ENCODE assay signal across 14 cellular contexts in genomic region chr19:54156953-54157352, GRCh38. TPM values are rescaled to one million over a fixed set of nuclear protein-coding genes. Genes with fewer than 3 reads are reported as not detected.
DNase-seq lines count a peak whose midpoint lies in the region; ATAC-seq and TF ChIP-seq lines count a peak whose summit lies in the region.
"Had no signal": no experiment of that assay in that cellular context is flagged by ENCODE, and none has a peak within 500 bp of the region (broad histone marks: within the 10 kb centered on the region; RNA-seq: fewer than 3 reads in every experiment).

No MANE protein-coding gene starts in this region.

- no peak overlapping the region for H3K9ac ChIP-seq in IMR-90 (ENCODE audit: low read depth, low read length)

- H2BK15ac ChIP-seq in IMR-90 (ENCODE audit: low read depth, low read length), result no peak overlapping the region

- TF ChIP-seq POLR2A in IMR-90 (IDR thresholded peaks at IDR 0.05; ENCODE audit: low read depth, low read length), result 0 out of 2 replicates have a peak, but pooled peaks have one; percentile 20
- TF ChIP-seq POLR2A in adrenal gland (IDR thresholded peaks at IDR 0.05), result no peak
- TF ChIP-seq POLR2A in tibial nerve (IDR thresholded peaks at IDR 0.05), result no peak
- TF ChIP-seq POLR2A in ovary (IDR thresholded peaks at IDR 0.05), result no peak

- no TSS peak for BruUV-seq in IMR-90 (replicated peaks; lab: Mats Ljungman, UMichigan)

- no peak for TF ChIP-seq RAD21 in IMR-90 (IDR thresholded peaks at IDR 0.05; ENCODE audit: low read length)

- peaks cover 11% of the 10 kb centered on the region for H3K4me1 ChIP-seq in IMR-90 (ENCODE audit: control insufficient read depth, insufficient read depth, low read length)
- H3K4me1 ChIP-seq in adrenal gland (replicated peaks in 1 of 2), result peaks cover 17 to 31% of the 10 kb centered on the region in 2 donors
- peaks cover 0 to 45% (median 23%) of the 10 kb centered on the region in 4 donors for H3K4me1 ChIP-seq in tibial nerve
- peaks cover 4% of the 10 kb centered on the region for H3K4me1 ChIP-seq in ovary (ENCODE audit: insufficient read depth)

- no peak overlapping the region for H3K4me2 ChIP-seq in IMR-90 (ENCODE audit: low read depth, low read length)

- peaks cover 10 to 38% of the 10 kb centered on the region in 2 experiments; a peak in 3 of 4 replicates for H3K79me1 ChIP-seq in IMR-90 (ENCODE audit: low read depth in 1 of 2, low read length in 2 of 2)

- H3K9me3 Mint-ChIP-seq in activated CD4-positive, alpha-beta T cell treated with anti-CD3 and anti-CD28 coated beads, Interleukin-2, amount 10 ng/mL, durations not matched to agents 7 days and 5 days, result no peaks in the 10 kb centered on the region
- no peaks in the 10 kb centered on the region for H3K9me3 Mint-ChIP-seq in activated CD4-positive, alpha-beta T cell treated with anti-CD3 and anti-CD28 coated beads, Interleukin-2, amount 10 ng/mL, durations not matched to agents 24 days and 14 days
- H3K9me3 Mint-ChIP-seq in brain (peaks cover 0 to 4% (median 2%) of the 10 kb centered on the region in 5 experiments), neural crest cell (no peaks in the 10 kb centered on the region)

- H4K91ac ChIP-seq in IMR-90 (ENCODE audit: insufficient read depth, low read depth, low read length), result no peak overlapping the region

- no peak overlapping the region for H3K14ac ChIP-seq in IMR-90 (replicated peaks; ENCODE audit: low read depth, low read length)

- H4K5ac ChIP-seq in IMR-90 (ENCODE audit: low read depth, low read length), result no peak overlapping the region

- no peak overlapping the region for H2AK9ac ChIP-seq in IMR-90 (replicated peaks; ENCODE audit: low read depth, low read length, poor library complexity)

- no peak overlapping the region for H3K4ac ChIP-seq in IMR-90 (ENCODE audit: low read depth, low read length)

- peaks cover 50% of the 10 kb centered on the region for H3K4me1 Mint-ChIP-seq in activated CD4-positive, alpha-beta T cell treated with anti-CD3 and anti-CD28 coated beads, Interleukin-2, amount 10 ng/mL, durations not matched to agents 7 days and 5 days
- peaks cover 43% of the 10 kb centered on the region for H3K4me1 Mint-ChIP-seq in activated CD4-positive, alpha-beta T cell treated with anti-CD3 and anti-CD28 coated beads, Interleukin-2, amount 10 ng/mL, durations not matched to agents 24 days and 14 days
- H3K4me1 Mint-ChIP-seq in brain (peaks cover 40% of the 10 kb centered on the region), neural crest cell (peaks cover 34% of the 10 kb centered on the region)

- no peak overlapping the region for H2AK5ac ChIP-seq in IMR-90 (ENCODE audit: low read depth, low read length)

- H3K36me3 ChIP-seq in IMR-90 (ENCODE audit: control insufficient read depth, insufficient read depth, low read length) (peaks cover 47% of the 10 kb centered on the region), adrenal gland (replicated peaks in 1 of 2) (peaks cover 0 to 62% of the 10 kb centered on the region in 2 donors), tibial nerve (peaks cover 0 to 65% (median 56%) of the 10 kb centered on the region in 3 donors), ovary (no peaks in the 10 kb centered on the region)

- H3K18ac ChIP-seq in IMR-90 (ENCODE audit: low read depth, low read length), result no peak overlapping the region

- H4K20me1 ChIP-seq in IMR-90 (ENCODE audit: insufficient read depth, low read length), result peaks cover 7% of the 10 kb centered on the region; the same call in 1 of the 2 replicates

- TF ChIP-seq EP300 in tibial nerve (IDR thresholded peaks at IDR 0.05) (no peak), ovary (IDR thresholded peaks at IDR 0.05) (no peak)

- H3K27me3 ChIP-seq in IMR-90 (ENCODE audit: control insufficient read depth, insufficient read depth, low read length) (no peaks in the 10 kb centered on the region), adrenal gland (no peaks in the 10 kb centered on the region), tibial nerve (no peaks in the 10 kb centered on the region), ovary (no peaks in the 10 kb centered on the region)

- no peak overlapping the region for H3K56ac ChIP-seq in IMR-90 (ENCODE audit: extremely low read depth, insufficient read depth, low read length)

- intact Hi-C loops in activated CD4-positive, alpha-beta T cell treated with anti-CD3 and anti-CD28 coated beads, Interleukin-2, amount 10 ng/mL, durations not matched to agents 24 days and 14 days (cut with micrococcal nuclease), result no loop called here
- intact Hi-C loops in IMR-90 (cut with micrococcal nuclease), result loop anchor here (5.0 kb wide), 1 partner anchor 1125 kb away; the partner anchor contains the start of genes BRSK1 and HSPBP1
- intact Hi-C loops in adrenal gland (cut with DNase I), result no loop called here
- intact Hi-C loops in ovary (cut with DNase I), result no loop called here

- H3K36me3 Mint-ChIP-seq in activated CD4-positive, alpha-beta T cell treated with anti-CD3 and anti-CD28 coated beads, Interleukin-2, amount 10 ng/mL, durations not matched to agents 7 days and 5 days (ENCODE audit: low read depth), result peaks cover 51% of the 10 kb centered on the region
- H3K36me3 Mint-ChIP-seq in activated CD4-positive, alpha-beta T cell treated with anti-CD3 and anti-CD28 coated beads, Interleukin-2, amount 10 ng/mL, durations not matched to agents 24 days and 14 days (ENCODE audit: low read depth), result peaks cover 46% of the 10 kb centered on the region
- H3K36me3 Mint-ChIP-seq in brain, result peaks cover 36% of the 10 kb centered on the region
- H3K36me3 Mint-ChIP-seq in neural crest cell (ENCODE audit: low read depth), result peaks cover 12% of the 10 kb centered on the region

- CTCF ChIA-PET in activated CD4-positive, alpha-beta T cell treated with anti-CD3 and anti-CD28 coated beads, Interleukin-2, amount 10 ng/mL, durations not matched to agents 7 days and 5 days (lab: Charles Lee), result interaction anchor here (3.0 kb wide), 1 partner anchor 13 kb away, joined by 12 read pairs; no protein-coding TSS in a partner anchor
- CTCF ChIA-PET in IMR-90 (lab: Yijun Ruan, JAX), result no interaction called here

- no peaks in the 10 kb centered on the region for H3K27me3 Mint-ChIP-seq in activated CD4-positive, alpha-beta T cell treated with anti-CD3 and anti-CD28 coated beads, Interleukin-2, amount 10 ng/mL, durations not matched to agents 7 days and 5 days
- no peaks in the 10 kb centered on the region for H3K27me3 Mint-ChIP-seq in activated CD4-positive, alpha-beta T cell treated with anti-CD3 and anti-CD28 coated beads, Interleukin-2, amount 10 ng/mL, durations not matched to agents 24 days and 14 days
- peaks cover 10% of the 10 kb centered on the region for H3K27me3 Mint-ChIP-seq in brain
- H3K27me3 Mint-ChIP-seq in neural crest cell (ENCODE audit: low read depth), result peaks cover 7% of the 10 kb centered on the region

- no peaks in the 10 kb centered on the region for H3K9me3 ChIP-seq in IMR-90 (ENCODE audit: control insufficient read depth, insufficient read depth, low read length)
- H3K9me3 ChIP-seq in adrenal gland (replicated peaks in 1 of 3), result no peaks in the 10 kb centered on the region
- H3K9me3 ChIP-seq in tibial nerve, result no peaks in the 10 kb centered on the region
- H3K9me3 ChIP-seq in ovary, result no peaks in the 10 kb centered on the region

- no peak overlapping the region for H2BK120ac ChIP-seq in IMR-90 (ENCODE audit: low read depth, low read length)

- no peak overlapping the region for H2BK20ac ChIP-seq in IMR-90 (ENCODE audit: low read depth, low read length)

- H3K4me3 Mint-ChIP-seq in activated CD4-positive, alpha-beta T cell treated with anti-CD3 and anti-CD28 coated beads, Interleukin-2, amount 10 ng/mL, durations not matched to agents 7 days and 5 days, result peak overlapping the region; percentile 32
- H3K4me3 Mint-ChIP-seq in activated CD4-positive, alpha-beta T cell treated with anti-CD3 and anti-CD28 coated beads, Interleukin-2, amount 10 ng/mL, durations not matched to agents 24 days and 14 days, result no peak overlapping the region
- peak overlapping the region in 4 of 5 experiments; percentile 58 to 72 (median 66) for H3K4me3 Mint-ChIP-seq in brain
- H3K4me3 Mint-ChIP-seq in neural crest cell, result peak overlapping the region; percentile 78

- H3K27ac ChIP-seq in IMR-90 (ENCODE audit: insufficient read depth, low read length) (no peak overlapping the region), adrenal gland (no peak overlapping the region), tibial nerve (no peak overlapping the region), ovary (no peak overlapping the region)

- WGBS in IMR-90 (ENCODE audit: extremely low coverage in 2 of 2, insufficient read length in 1 of 2), 2 experiments, result no CpG with 5 or more reads among the region's 3 CpGs
- 89 to 97% (median 97%) methylated on average over 2 to 3 of the region's 3 CpGs for WGBS in adrenal gland, 4 donors
- WGBS in tibial nerve, 2 donors, result 91 to 96% methylated on average over 3 of the region's 3 CpGs
- 92 to 96% (median 93%) methylated on average over 3 of the region's 3 CpGs for WGBS in ovary, 3 donors

- H3K27ac Mint-ChIP-seq in activated CD4-positive, alpha-beta T cell treated with anti-CD3 and anti-CD28 coated beads, Interleukin-2, amount 10 ng/mL, durations not matched to agents 7 days and 5 days, result peak overlapping the region; percentile 76
- no peak overlapping the region for H3K27ac Mint-ChIP-seq in activated CD4-positive, alpha-beta T cell treated with anti-CD3 and anti-CD28 coated beads, Interleukin-2, amount 10 ng/mL, durations not matched to agents 24 days and 14 days
- H3K27ac Mint-ChIP-seq in brain, result peak overlapping the region in 3 of 5 experiments; percentile 42 to 82 (median 43)
- H3K27ac Mint-ChIP-seq in neural crest cell (ENCODE audit: unreplicated experiment), result peak overlapping the region; percentile 16

- H4K8ac ChIP-seq in IMR-90 (ENCODE audit: low read depth in 2 of 2, low read length in 2 of 2), result no peak overlapping the region

- POLR2A ChIA-PET in activated CD4-positive, alpha-beta T cell treated with anti-CD3 and anti-CD28 coated beads, Interleukin-2, amount 10 ng/mL, durations not matched to agents 7 days and 5 days (lab: Charles Lee), result no interaction called here
- POLR2A ChIA-PET in IMR-90 (lab: Charles Lee; ENCODE audit: unreplicated experiment), result no interaction called here

- no peak for ATAC-seq in IMR-90 (ENCODE audit: low read depth)
- ATAC-seq: esophagus mucosa had no signal

- H3K9me1 ChIP-seq in IMR-90 (ENCODE audit: insufficient read depth, low read length), result no peaks in the 10 kb centered on the region; the same call in 1 of the 2 replicates

- H3K4me3 ChIP-seq in IMR-90 (ENCODE audit: insufficient read depth, low read depth, low read length), result no peak overlapping the region
- no peak overlapping the region for H3K4me3 ChIP-seq in adrenal gland
- H3K4me3 ChIP-seq in tibial nerve, result no peak overlapping the region
- H3K4me3 ChIP-seq in ovary, result no peak overlapping the region

- no peak overlapping the region for H2BK5ac ChIP-seq in IMR-90 (ENCODE audit: low read depth, low read length, poor library complexity, severe bottlenecking)

- H3K23ac ChIP-seq in IMR-90 (ENCODE audit: low read depth, low read length), result no peak overlapping the region

- dilution Hi-C loops in IMR-90 (cut with HindIII; ENCODE audit: low sequenced_read_pairs, unreplicated experiment), result no loop called here

- DNase-seq in activated CD4-positive, alpha-beta T cell treated with anti-CD3 and anti-CD28 coated beads, Interleukin-2, amount 10 ng/mL, durations not matched to agents 7 days and 5 days, result no peak
- no peak for DNase-seq in activated CD4-positive, alpha-beta T cell treated with anti-CD3 and anti-CD28 coated beads, Interleukin-2, amount 10 ng/mL, durations not matched to agents 24 days and 14 days
- no peak for DNase-seq in IMR-90
- no peak for DNase-seq in neural crest cell (ENCODE audit: low read depth, low spot score)
- no peak for DNase-seq in adrenal gland
- DNase-seq in tibial nerve (ENCODE audit: low spot score in 2 of 2), result no peak
- no peak for DNase-seq in ovary
- DNase-seq: islet precursor cell; MV-4-11; NCI-H2081 treated with DMSO at 0.1 percent for 48 hours; stimulated activated CD4-positive, alpha-beta T cell treated with anti-CD3 and anti-CD28 coated beads, Interleukin-4, amount 100 ng/mL, for 4 hours; trophoblast cell had no signal

- H2AFZ ChIP-seq in IMR-90 (replicated peaks; ENCODE audit: low read length, poor library complexity), result no peak overlapping the region

- in situ Hi-C loops in IMR-90 (cut with MboI; ENCODE audit: low sequenced_read_pairs), result no loop called here

- TF ChIP-seq CTCF in IMR-90 (conservative IDR thresholded peaks at IDR 0.05; ENCODE audit: low read depth, low read length) (no peak), brain (conservative IDR thresholded peaks at IDR 0.05) (no peak), neural crest cell (conservative IDR thresholded peaks at IDR 0.05) (no peak), adrenal gland (IDR thresholded peaks at IDR 0.05) (no peak), tibial nerve (IDR thresholded peaks at IDR 0.05) (no peak), ovary (IDR thresholded peaks at IDR 0.05) (no peak)

RNA-seq across cellular contexts. Expression of gene LENG1, which starts 2.6 kb away (rescaled TPM):
- total RNA-seq in activated CD4-positive, alpha-beta T cell treated with anti-CD3 and anti-CD28 coated beads, Interleukin-2, amount 10 ng/mL, durations not matched to agents 7 days and 5 days, result 1 to 10 TPM; 7.6 to 9.1 TPM
- total RNA-seq in activated CD4-positive, alpha-beta T cell treated with anti-CD3 and anti-CD28 coated beads, Interleukin-2, amount 10 ng/mL, durations not matched to agents 24 days and 14 days, result 4.6 and 5.7 TPM in 2 replicates
- 2.7 and 5.0 TPM in 2 replicates for total RNA-seq in IMR-90 (2012; rRNA removed)
- polyA plus RNA-seq in IMR-90 (2012; rRNA removed), result 5.3 and 6.1 TPM in 2 replicates
- polyA plus RNA-seq in IMR-90 (2012; cell fraction: cytosol; rRNA removed), result 4.1 and 8.6 TPM in 2 replicates
- 2.3 and 4.0 TPM in 2 replicates for polyA plus RNA-seq in IMR-90 (2012; cell fraction: nucleus; rRNA removed; ENCODE audit: low replicate concordance)
- polyA plus RNA-seq in brain (ENCODE audit: insufficient read depth, low read depth, low replicate concordance), result 14.0 TPM
- total RNA-seq in neural crest cell, result 5.1 and 5.9 TPM in 2 replicates
- 10 to 100 TPM in 2 of 8 donors, 1 to 10 TPM in 6; 5.0 to 21.7 (median 9.0) TPM for total RNA-seq in adrenal gland
- polyA plus RNA-seq in adrenal gland, result 10 to 100 TPM in 2 of 3 donors, 1 to 10 TPM in 1; 5.7 to 22.0 (median 14.8) TPM
- total RNA-seq in tibial nerve, result 10 to 100 TPM in 2 of 4 donors, 1 to 10 TPM in 2; 7.4 to 12.9 (median 10.4) TPM
- 10 to 100 TPM in 1 of 7 donors, 1 to 10 TPM in 6; 6.4 to 11.1 (median 8.5) TPM for total RNA-seq in ovary
- polyA plus RNA-seq in ovary, result 10 to 100 TPM in 1 of 2 donors, 1 to 10 TPM in 1; 5.2 to 14.0 TPM

RNA-seq across cellular contexts. Expression of gene TMC4, which starts 16.0 kb away (rescaled TPM):
- 1 to 10 TPM; 4.6 to 4.9 TPM for total RNA-seq in activated CD4-positive, alpha-beta T cell treated with anti-CD3 and anti-CD28 coated beads, Interleukin-2, amount 10 ng/mL, durations not matched to agents 7 days and 5 days
- 0.54 and 1.1 TPM in 2 replicates for total RNA-seq in activated CD4-positive, alpha-beta T cell treated with anti-CD3 and anti-CD28 coated beads, Interleukin-2, amount 10 ng/mL, durations not matched to agents 24 days and 14 days
- total RNA-seq in IMR-90 (2012; rRNA removed), result 0.28 and 0.72 TPM in 2 replicates
- polyA plus RNA-seq in IMR-90 (2012; rRNA removed), result 1.1 and 1.3 TPM in 2 replicates
- polyA plus RNA-seq in IMR-90 (2012; cell fraction: cytosol; rRNA removed), result 2.3 and 2.6 TPM in 2 replicates
- polyA plus RNA-seq in IMR-90 (2012; cell fraction: nucleus; rRNA removed; ENCODE audit: low replicate concordance), result 3.1 and 5.7 TPM in 2 replicates
- polyA plus RNA-seq in brain (ENCODE audit: insufficient read depth, low read depth, low replicate concordance), result 4.1 TPM
- 0.28 TPM in 1 of 2 replicates, not detected in the other for total RNA-seq in neural crest cell
- 10 to 100 TPM in 1 of 8 donors, 1 to 10 TPM in 5, under 1 TPM in 2; 0.55 to 18.2 (median 1.3) TPM for total RNA-seq in adrenal gland
- 10 to 100 TPM in 1 of 3 donors, 1 to 10 TPM in 1, under 1 TPM in 1; 0.48 to 10.5 (median 1.5) TPM for polyA plus RNA-seq in adrenal gland
- 1 to 10 TPM in 2 of 4 donors, under 1 TPM in 1, not detected in 1; 0.22 to 8.8 (median 4.4) TPM for total RNA-seq in tibial nerve
- 100 to 1,000 TPM in 1 of 7 donors, 10 to 100 TPM in 1, 1 to 10 TPM in 3, under 1 TPM in 2; 0.45 to 103 (median 6.5) TPM for total RNA-seq in ovary
- under 1 TPM; 0.79 to 0.87 TPM for polyA plus RNA-seq in ovary

RNA-seq across cellular contexts. Expression of gene CNOT3, which starts 19.4 kb away (rescaled TPM):
- 10 to 100 TPM; 63.7 to 64.8 TPM for total RNA-seq in activated CD4-positive, alpha-beta T cell treated with anti-CD3 and anti-CD28 coated beads, Interleukin-2, amount 10 ng/mL, durations not matched to agents 7 days and 5 days
- total RNA-seq in activated CD4-positive, alpha-beta T cell treated with anti-CD3 and anti-CD28 coated beads, Interleukin-2, amount 10 ng/mL, durations not matched to agents 24 days and 14 days, result 64.5 and 73.4 TPM in 2 replicates
- 5.4 and 10.6 TPM in 2 replicates for total RNA-seq in IMR-90 (2012; rRNA removed)
- polyA plus RNA-seq in IMR-90 (2012; rRNA removed), result 19.9 and 26.7 TPM in 2 replicates
- polyA plus RNA-seq in IMR-90 (2012; cell fraction: cytosol; rRNA removed), result 15.1 and 18.3 TPM in 2 replicates
- 31.9 and 33.6 TPM in 2 replicates for polyA plus RNA-seq in IMR-90 (2012; cell fraction: nucleus; rRNA removed; ENCODE audit: low replicate concordance)
- polyA plus RNA-seq in brain (ENCODE audit: insufficient read depth, low read depth, low replicate concordance), result 44.6 TPM
- total RNA-seq in neural crest cell, result 87.6 and 95.5 TPM in 2 replicates
- 10 to 100 TPM; 20.2 to 61.0 (median 47.0) TPM for total RNA-seq in adrenal gland
- 10 to 100 TPM; 47.0 to 82.3 (median 66.6) TPM for polyA plus RNA-seq in adrenal gland
- total RNA-seq in tibial nerve, result 10 to 100 TPM; 21.6 to 30.3 (median 24.8) TPM
- 10 to 100 TPM; 14.4 to 44.8 (median 41.6) TPM for total RNA-seq in ovary
- 10 to 100 TPM; 30.9 to 65.6 TPM for polyA plus RNA-seq in ovary

RNA-seq across cellular contexts. Expression of gene MBOAT7, which starts 32.4 kb away (rescaled TPM):
- total RNA-seq in activated CD4-positive, alpha-beta T cell treated with anti-CD3 and anti-CD28 coated beads, Interleukin-2, amount 10 ng/mL, durations not matched to agents 7 days and 5 days, result 10 to 100 TPM; 56.0 to 61.0 TPM
- 289 and 291 TPM in 2 replicates for total RNA-seq in activated CD4-positive, alpha-beta T cell treated with anti-CD3 and anti-CD28 coated beads, Interleukin-2, amount 10 ng/mL, durations not matched to agents 24 days and 14 days
- total RNA-seq in IMR-90 (2012; rRNA removed) (9.2 and 11.3 TPM in 2 replicates), neural crest cell (74.2 and 76.5 TPM in 2 replicates), adrenal gland (100 to 1,000 TPM; 285 to 670 (median 495) TPM), tibial nerve (10 to 100 TPM; 45.0 to 94.5 (median 50.2) TPM), ovary (100 to 1,000 TPM in 1 of 7 donors, 10 to 100 TPM in 6; 41.8 to 105 (median 56.8) TPM)
- polyA plus RNA-seq in IMR-90 (2012; rRNA removed) (121 and 137 TPM in 2 replicates), brain (ENCODE audit: insufficient read depth, low read depth, low replicate concordance) (94.4 TPM), adrenal gland (100 to 1,000 TPM; 130 to 190 (median 189) TPM), ovary (10 to 100 TPM; 41.0 to 51.3 TPM)
- 132 and 169 TPM in 2 replicates for polyA plus RNA-seq in IMR-90 (2012; cell fraction: cytosol; rRNA removed)
- polyA plus RNA-seq in IMR-90 (2012; cell fraction: nucleus; rRNA removed; ENCODE audit: low replicate concordance), result 124 and 275 TPM in 2 replicates

RNA-seq across cellular contexts. Expression of gene TSEN34, which starts 34.2 kb away (rescaled TPM):
- 10 to 100 TPM in 1 of 2 experiments, 1 to 10 TPM in 1; 7.9 to 10.2 TPM for total RNA-seq in activated CD4-positive, alpha-beta T cell treated with anti-CD3 and anti-CD28 coated beads, Interleukin-2, amount 10 ng/mL, durations not matched to agents 7 days and 5 days
- 17.9 and 18.4 TPM in 2 replicates for total RNA-seq in activated CD4-positive, alpha-beta T cell treated with anti-CD3 and anti-CD28 coated beads, Interleukin-2, amount 10 ng/mL, durations not matched to agents 24 days and 14 days
- 32.1 and 34.4 TPM in 2 replicates for total RNA-seq in IMR-90 (2012; rRNA removed)
- 69.4 and 85.4 TPM in 2 replicates for polyA plus RNA-seq in IMR-90 (2012; rRNA removed)
- 76.0 and 115 TPM in 2 replicates for polyA plus RNA-seq in IMR-90 (2012; cell fraction: cytosol; rRNA removed)
- polyA plus RNA-seq in IMR-90 (2012; cell fraction: nucleus; rRNA removed; ENCODE audit: low replicate concordance), result 23.3 and 54.8 TPM in 2 replicates
- polyA plus RNA-seq in brain (ENCODE audit: insufficient read depth, low read depth, low replicate concordance), result 73.5 TPM
- 66.2 and 67.9 TPM in 2 replicates for total RNA-seq in neural crest cell
- total RNA-seq in adrenal gland, result 100 to 1,000 TPM in 5 of 8 donors, 10 to 100 TPM in 3; 66.4 to 201 (median 113) TPM
- polyA plus RNA-seq in adrenal gland, result 10 to 100 TPM; 21.5 to 41.2 (median 26.1) TPM
- 10 to 100 TPM; 37.3 to 70.8 (median 49.6) TPM for total RNA-seq in tibial nerve
- total RNA-seq in ovary, result 10 to 100 TPM; 47.3 to 98.8 (median 56.2) TPM
- 10 to 100 TPM; 12.5 to 71.9 TPM for polyA plus RNA-seq in ovary
